ENCODE assay signal across 1 cellular context in genomic region chr14:105027718-105028117, GRCh38. TPM values are rescaled to one million over a fixed set of nuclear protein-coding genes. Genes with fewer than 3 reads are reported as not detected.
"Had no signal": no experiment of that assay in that cellular context is flagged by ENCODE, and none has a peak within 500 bp of the region (broad histone marks: within the 10 kb centered on the region; RNA-seq: fewer than 3 reads in every experiment).

No MANE protein-coding gene starts in this region.

RNA-seq across cellular contexts. Expression of gene AHNAK2, which starts 49.5 kb away (rescaled TPM):
- total RNA-seq: natural killer cell treated with Interleukin-12 subunit alpha and Interleukin-12 subunit beta and Interleukin-15 and Interleukin-18, amount 100 ng/mL, for 72 hours had no signal
